1 cellular context compared by ENCODE assay signal in genomic region chr1:155029513-155030242, GRCh38.
TF ChIP-seq lines count a peak whose summit lies in the region.

No MANE protein-coding gene starts in this region.

TF ChIP-seq in HepG2, 621 proteins besides CTCF, POLR2A, EP300 and RAD21:
- no peak for TF ChIP-seq AGO2 (optimal IDR thresholded peaks at IDR 0.05; ENCODE audit: low read depth, low read length)
- peak; percentile 81 for TF ChIP-seq ZNF263 (CRISPR knock-in tag; IDR thresholded peaks at IDR 0.05)
